Comparison of ENCODE assay signal across 12 cellular contexts in genomic region chr16:89334050-89334449, GRCh38.
DNase-seq lines count a peak whose midpoint lies in the region; ATAC-seq, FAIRE-seq and TF ChIP-seq lines count a peak whose summit lies in the region.
"Had no signal": no experiment of that assay in that cellular context is flagged by ENCODE, and none has a peak within 500 bp of the region (broad histone marks: within the 10 kb centered on the region; RNA-seq: fewer than 3 reads in every experiment).

No MANE protein-coding gene starts in this region.

- H4K20me1 ChIP-seq in HepG2 (ENCODE audit: insufficient read depth, low read length) = peaks cover 66% of the 10 kb centered on the region

- H2AFZ ChIP-seq in HepG2 (ENCODE audit: low read length) = no peak overlapping the region

- peaks cover 95% of the 10 kb centered on the region for H3K79me2 ChIP-seq in HepG2 (ENCODE audit: insufficient read depth, low read length)

- intact Hi-C loops in activated CD4-positive, alpha-beta T cell treated with anti-CD3 and anti-CD28 coated beads for 36 hours (cut with DNase I, micrococcal nuclease) = loop anchor here (5.0 kb wide), 3 partner anchors 73 to 173 kb away; partner anchors contain the start of gene SPG7 (in 1 of the 2)
- intact Hi-C loops in HepG2 (cut with micrococcal nuclease; ENCODE audit: unreplicated experiment) = loop anchor here (5.0 to 10.0 kb wide), 2 partner anchors 81 to 173 kb away; partner anchors contain the start of gene SPG7

- H3K27ac ChIP-seq in angular gyrus (ENCODE audit: low read depth, low read length) (peak overlapping the region; percentile 22), HepG2 (ENCODE audit: extremely low read length, insufficient read depth, low read length) (peak overlapping the region; percentile 32)
- H3K27ac ChIP-seq: HL-60 had no signal

- no peak for TF ChIP-seq CTCF in HepG2 (CRISPR knock-in tag; IDR thresholded peaks at IDR 0.05)

- in situ Hi-C loops in HepG2 (cut with HindIII; ENCODE audit: extremely low pct_ligation_motif_present, low pct_unique_long_range_greater_than_20kb) = no loop called here

- TF ChIP-seq EP300 in HepG2 (IDR thresholded peaks at IDR 0.05; ENCODE audit: low read depth in 2 of 2, low read length in 2 of 2) = no peak
- TF ChIP-seq EP300 in HepG2 (CRISPR knock-in tag; IDR thresholded peaks at IDR 0.05; ENCODE audit: borderline replicate concordance) = no peak

- peak; percentile 21 for ATAC-seq in activated CD4-positive, alpha-beta T cell treated with anti-CD3 and anti-CD28 coated beads for 36 hours
- 0 out of 3 replicates have a peak, but pooled peaks have one; percentile 3 for ATAC-seq in HepG2
- peak; percentile 32 for ATAC-seq in stimulated activated naive CD8-positive, alpha-beta T cell treated with anti-CD3 and anti-CD28 coated beads, Interleukin-15, amount 100 ng/mL, for 72 hours

- H3K27me3 Mint-ChIP-seq in activated CD4-positive, alpha-beta T cell treated with anti-CD3 and anti-CD28 coated beads for 36 hours = no peaks in the 10 kb centered on the region
- H3K27me3 Mint-ChIP-seq in activated CD4-positive, alpha-beta T cell treated with anti-CD3 and anti-CD28 coated beads, Interleukin-2, amount 10 ng/mL, durations not matched to agents 7 days and 5 days = no peaks in the 10 kb centered on the region
- H3K27me3 Mint-ChIP-seq in stimulated activated naive CD8-positive, alpha-beta T cell treated with anti-CD3 and anti-CD28 coated beads, Interleukin-15, amount 100 ng/mL, for 72 hours = no peaks in the 10 kb centered on the region

- no peak overlapping the region for H3K4me2 ChIP-seq in HepG2 (ENCODE audit: low read depth, low read length)

- peaks cover 84% of the 10 kb centered on the region for H3K4me1 ChIP-seq in HepG2 (ENCODE audit: insufficient read depth, low read length)

- peaks cover 76% of the 10 kb centered on the region for H3K4me1 Mint-ChIP-seq in activated CD4-positive, alpha-beta T cell treated with anti-CD3 and anti-CD28 coated beads for 36 hours
- H3K4me1 Mint-ChIP-seq in activated CD4-positive, alpha-beta T cell treated with anti-CD3 and anti-CD28 coated beads, Interleukin-2, amount 10 ng/mL, durations not matched to agents 7 days and 5 days = peaks cover 69% of the 10 kb centered on the region
- H3K4me1 Mint-ChIP-seq in stimulated activated naive CD8-positive, alpha-beta T cell treated with anti-CD3 and anti-CD28 coated beads, Interleukin-15, amount 100 ng/mL, for 72 hours = peaks cover 96% of the 10 kb centered on the region

- no peaks in the 10 kb centered on the region for H3K27me3 ChIP-seq in HepG2 (ENCODE audit: control insufficient read depth in 1 of 2, insufficient read depth in 2 of 2, low read length in 2 of 2)

- H3K27ac Mint-ChIP-seq in activated CD4-positive, alpha-beta T cell treated with anti-CD3 and anti-CD28 coated beads for 36 hours = peak overlapping the region; percentile 79
- H3K27ac Mint-ChIP-seq in activated CD4-positive, alpha-beta T cell treated with anti-CD3 and anti-CD28 coated beads, Interleukin-2, amount 10 ng/mL, durations not matched to agents 7 days and 5 days = no peak overlapping the region
- peak overlapping the region in 1 of 2 donors; percentile 86 for H3K27ac Mint-ChIP-seq in stimulated activated naive CD8-positive, alpha-beta T cell treated with anti-CD3 and anti-CD28 coated beads, Interleukin-15, amount 100 ng/mL, for 72 hours

- H3K9me3 ChIP-seq in HepG2 (ENCODE audit: low read length) = no peaks in the 10 kb centered on the region

- TF ChIP-seq POLR2A in HepG2 (IDR thresholded peaks at IDR 0.05; ENCODE audit: insufficient read depth in 1 of 2, low read depth in 2 of 2, low read length in 2 of 2) = no peak

- no peak for TF ChIP-seq RAD21 in HepG2 (CRISPR knock-in tag; IDR thresholded peaks at IDR 0.05)

- no peaks in the 10 kb centered on the region for H3K9me3 Mint-ChIP-seq in activated CD4-positive, alpha-beta T cell treated with anti-CD3 and anti-CD28 coated beads for 36 hours (ENCODE audit: low read depth)
- H3K9me3 Mint-ChIP-seq in activated CD4-positive, alpha-beta T cell treated with anti-CD3 and anti-CD28 coated beads, Interleukin-2, amount 10 ng/mL, durations not matched to agents 7 days and 5 days = no peaks in the 10 kb centered on the region
- no peaks in the 10 kb centered on the region for H3K9me3 Mint-ChIP-seq in stimulated activated naive CD8-positive, alpha-beta T cell treated with anti-CD3 and anti-CD28 coated beads, Interleukin-15, amount 100 ng/mL, for 72 hours

- no peak overlapping the region for H3K4me3 Mint-ChIP-seq in activated CD4-positive, alpha-beta T cell treated with anti-CD3 and anti-CD28 coated beads for 36 hours
- H3K4me3 Mint-ChIP-seq in activated CD4-positive, alpha-beta T cell treated with anti-CD3 and anti-CD28 coated beads, Interleukin-2, amount 10 ng/mL, durations not matched to agents 7 days and 5 days = no peak overlapping the region
- peak overlapping the region in 1 of 2 donors; percentile 48 for H3K4me3 Mint-ChIP-seq in stimulated activated naive CD8-positive, alpha-beta T cell treated with anti-CD3 and anti-CD28 coated beads, Interleukin-15, amount 100 ng/mL, for 72 hours

- WGBS in HepG2 (ENCODE audit: low lambda C conversion rate) = 97% methylated on average over 1 of the region's 2 CpGs

- FAIRE-seq in HepG2 (lab: Jason Lieb, UNC) = no peak
- FAIRE-seq: A204.1 had no signal

- no peak overlapping the region for H3K9ac ChIP-seq in HepG2 (ENCODE audit: insufficient read depth, low read depth, low read length)

- peaks cover 7% of the 10 kb centered on the region for H3K36me3 Mint-ChIP-seq in activated CD4-positive, alpha-beta T cell treated with anti-CD3 and anti-CD28 coated beads for 36 hours (ENCODE audit: low read depth)
- peaks cover 7% of the 10 kb centered on the region for H3K36me3 Mint-ChIP-seq in activated CD4-positive, alpha-beta T cell treated with anti-CD3 and anti-CD28 coated beads, Interleukin-2, amount 10 ng/mL, durations not matched to agents 7 days and 5 days (ENCODE audit: low read depth)

- H3K36me3 ChIP-seq in HepG2 (replicated peaks in 1 of 2; ENCODE audit: control insufficient read depth in 1 of 2, insufficient read depth in 2 of 2, low read length in 2 of 2) = peaks cover 0 to 2% of the 10 kb centered on the region in 2 experiments; a peak in 3 of 5 replicates

- no peak overlapping the region for H3K4me3 ChIP-seq in HepG2 (replicated peaks in 1 of 3; ENCODE audit: insufficient read depth in 1 of 3, low read depth in 2 of 3, low read length in 3 of 3)

- CTCF ChIA-PET in activated CD4-positive, alpha-beta T cell treated with anti-CD3 and anti-CD28 coated beads for 36 hours (lab: Charles Lee) = interaction anchor here (0.7 to 1.5 kb wide), 7 partner anchors 11 to 368 kb away, joined by 3 to 4 read pairs (median 3); no protein-coding TSS in a partner anchor
- CTCF ChIA-PET in activated CD4-positive, alpha-beta T cell treated with anti-CD3 and anti-CD28 coated beads, Interleukin-2, amount 10 ng/mL, durations not matched to agents 7 days and 5 days (lab: Charles Lee) = interaction anchor here (0.6 to 1.0 kb wide), 3 partner anchors 24 to 842 kb away, joined by 3 to 4 read pairs (median 3); no protein-coding TSS in a partner anchor
- CTCF ChIA-PET in HepG2 (lab: Yijun Ruan, JAX; ENCODE audit: low intra/inter-chr PET ratio, low total read pairs) = no interaction called here

- no TSS peak for BruUV-seq in HepG2 (replicated peaks; lab: Mats Ljungman, UMichigan)

- POLR2A ChIA-PET in activated CD4-positive, alpha-beta T cell treated with anti-CD3 and anti-CD28 coated beads for 36 hours (lab: Charles Lee) = interaction anchor here (0.6 kb wide), 1 partner anchor 54 kb away, joined by 3 read pairs; no protein-coding TSS in a partner anchor
- POLR2A ChIA-PET in activated CD4-positive, alpha-beta T cell treated with anti-CD3 and anti-CD28 coated beads, Interleukin-2, amount 10 ng/mL, durations not matched to agents 7 days and 5 days (lab: Charles Lee) = no interaction called here
- POLR2A ChIA-PET in HepG2 (lab: Yijun Ruan, JAX) = no interaction called here

- no peak for DNase-seq in activated CD4-positive, alpha-beta T cell treated with anti-CD3 and anti-CD28 coated beads for 36 hours
- DNase-seq in activated CD4-positive, alpha-beta T cell treated with anti-CD3 and anti-CD28 coated beads, Interleukin-2, amount 10 ng/mL, durations not matched to agents 7 days and 5 days = no peak
- DNase-seq in HepG2 (ENCODE audit: low spot score) (no peak), kidney glomerular epithelial cell (lab: John Stamatoyannopoulos, UW) (no peak), NCI-H2081 treated with DMSO at 0.1 percent for 48 hours (lab: John Stamatoyannopoulos, UW) (no peak)
- no peak for DNase-seq in stimulated activated naive CD8-positive, alpha-beta T cell treated with anti-CD3 and anti-CD28 coated beads, Interleukin-15, amount 100 ng/mL, for 72 hours
- no peak for DNase-seq in stimulated activated CD4-positive, alpha-beta T cell treated with anti-CD3 and anti-CD28 coated beads, Interleukin-4, amount 100 ng/mL, for 24 hours
- DNase-seq: NCI-H2107, T-helper 9 cell had no signal

TF ChIP-seq in HepG2, 621 proteins besides CTCF, POLR2A, EP300 and RAD21:
- peak; percentile 71 for TF ChIP-seq RBM22 (optimal IDR thresholded peaks at IDR 0.05; ENCODE audit: low read length)
- TF ChIP-seq TARDBP (CRISPR knock-in tag; IDR thresholded peaks at IDR 0.05) = no peak
- 0 out of 2 replicates have a peak, but pooled peaks have one; percentile 51 for TF ChIP-seq NR0B2 (CRISPR knock-in tag; IDR thresholded peaks at IDR 0.05)
- no peak for TF ChIP-seq PHF5A (CRISPR knock-in tag; IDR thresholded peaks at IDR 0.05; ENCODE audit: low read depth, unreplicated experiment)
- no peak for TF ChIP-seq NFIC (IDR thresholded peaks at IDR 0.05; ENCODE audit: low read length)
- no peak for TF ChIP-seq ZSCAN20 (CRISPR knock-in tag; IDR thresholded peaks at IDR 0.05; ENCODE audit: borderline replicate concordance)
- TF ChIP-seq HNF4A (CRISPR knock-in tag; IDR thresholded peaks at IDR 0.05) = no peak
- no peak for TF ChIP-seq ADNP (CRISPR knock-in tag; IDR thresholded peaks at IDR 0.05)
- no peak for TF ChIP-seq KDM5A (IDR thresholded peaks at IDR 0.05; ENCODE audit: borderline replicate concordance, low read length)
- TF ChIP-seq ZNF292 (CRISPR knock-in tag; IDR thresholded peaks at IDR 0.05; ENCODE audit: borderline replicate concordance, low read depth) = no peak
- TF ChIP-seq ARHGAP35 (CRISPR knock-in tag; IDR thresholded peaks at IDR 0.05; ENCODE audit: borderline replicate concordance) = no peak
